ENCODE assay signal across 22 cellular contexts in the genomic region with DNA sequence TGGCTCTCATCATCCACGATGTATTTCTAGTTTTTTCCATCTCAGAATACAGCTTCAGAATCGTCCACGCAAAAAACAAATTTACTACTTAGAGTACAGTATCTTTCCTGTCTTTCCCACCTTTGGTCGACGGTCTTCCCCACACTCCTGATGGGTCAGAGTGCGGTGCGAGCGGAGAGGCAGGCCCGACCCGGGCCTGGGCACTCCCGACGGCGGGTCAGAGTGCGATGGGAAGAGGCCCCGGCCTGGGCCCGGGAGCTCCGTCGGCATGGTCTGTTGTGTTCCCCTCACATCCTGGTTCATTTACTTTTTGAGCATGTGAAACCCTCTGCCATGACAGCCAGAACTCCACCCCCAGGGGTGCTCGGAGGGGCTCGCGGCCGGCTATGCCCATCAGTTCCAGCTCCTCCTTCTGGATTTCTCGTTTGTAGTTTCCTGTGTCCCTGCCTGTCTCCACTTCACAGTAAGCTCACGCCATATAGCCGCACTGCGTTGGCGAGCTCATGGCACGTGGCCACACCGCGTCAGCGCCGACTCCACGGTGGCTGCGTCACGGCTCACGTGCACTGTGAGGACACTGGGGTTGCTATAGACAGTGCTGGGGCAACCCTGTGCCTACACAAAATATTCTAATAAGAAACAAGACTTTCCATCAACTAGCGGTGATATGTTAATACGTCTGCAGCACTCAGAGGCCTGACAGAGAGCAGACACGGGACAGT. TPM values are rescaled to one million over a fixed set of nuclear protein-coding genes. Genes with fewer than 3 reads are reported as not detected.
"Had no signal": no experiment of that assay in that cellular context is flagged by ENCODE, and none has a peak within 500 bp of the region (broad histone marks: within the 10 kb centered on the region; RNA-seq: fewer than 3 reads in every experiment).

No MANE protein-coding gene starts in this region.

- H3K27ac ChIP-seq: body of pancreas, VCaP had no signal

- H3K4me3 ChIP-seq: body of pancreas, right atrium auricular region, smooth muscle cell, tibial artery had no signal

- H3K9me3 ChIP-seq: body of pancreas, right atrium auricular region, tibial artery had no signal

- DNase-seq: activated CD4-positive, alpha-beta memory T cell treated with anti-CD3 and anti-CD28 coated beads, Interleukin-2, amount 10 ng/mL, durations not matched to agents 7 days and 5 days; activated CD4-positive, alpha-beta T cell treated with anti-CD3 and anti-CD28 coated beads for 36 hours; activated CD8-positive, alpha-beta memory T cell treated with anti-CD3 and anti-CD28 coated beads, Interleukin-2, amount 50 U/mL, for 48 hours; activated naive CD4-positive, alpha-beta T cell treated with Interleukin-2 at 50 U/mL for 16 hours; amniotic stem cell; body of pancreas; endodermal cell; immature natural killer cell; left cardiac atrium; naive thymus-derived CD4-positive, alpha-beta T cell; tibial artery had no signal

- ATAC-seq: activated CD4-positive, alpha-beta T cell treated with anti-CD3 and anti-CD28 coated beads for 36 hours; body of pancreas; esophagus mucosa; left cardiac atrium; naive thymus-derived CD4-positive, alpha-beta T cell; stimulated activated effector memory CD8-positive, alpha-beta T cell treated with anti-CD3 and anti-CD28 coated beads, Interleukin-12 subunit alpha, Interleukin-12 subunit beta, amount 100 ng/mL, for 72 hours had no signal

- H3K27ac Mint-ChIP-seq: activated CD4-positive, alpha-beta memory T cell treated with anti-CD3 and anti-CD28 coated beads, Interleukin-2, amount 10 ng/mL, durations not matched to agents 7 days and 5 days; activated CD4-positive, alpha-beta T cell treated with anti-CD3 and anti-CD28 coated beads for 36 hours; activated T-helper 1 cell treated with anti-CD3 and anti-CD28 coated beads, Interleukin-12 subunit alpha, Interleukin-12 subunit beta, Interleukin-2, Interleukin-4 antibody, amounts not matched to agents 30 ng/mL and 10 ng/mL and 1 ng/mL, durations not matched to agents 14 hours and 24 hours and 36 hours; endodermal cell had no signal

- H3K4me3 Mint-ChIP-seq: activated CD4-positive, alpha-beta memory T cell treated with anti-CD3 and anti-CD28 coated beads, Interleukin-2, amount 10 ng/mL, durations not matched to agents 7 days and 5 days; activated CD4-positive, alpha-beta T cell treated with anti-CD3 and anti-CD28 coated beads for 36 hours; activated T-helper 1 cell treated with anti-CD3 and anti-CD28 coated beads, Interleukin-12 subunit alpha, Interleukin-12 subunit beta, Interleukin-2, Interleukin-4 antibody, amounts not matched to agents 30 ng/mL and 10 ng/mL and 1 ng/mL, durations not matched to agents 14 hours and 24 hours and 36 hours; endodermal cell; immature natural killer cell; naive thymus-derived CD4-positive, alpha-beta T cell; stimulated activated effector memory CD8-positive, alpha-beta T cell treated with anti-CD3 and anti-CD28 coated beads, Interleukin-12 subunit alpha, Interleukin-12 subunit beta, amount 100 ng/mL, for 72 hours had no signal

- H3K9me3 Mint-ChIP-seq: activated CD4-positive, alpha-beta memory T cell treated with anti-CD3 and anti-CD28 coated beads, Interleukin-2, amount 10 ng/mL, durations not matched to agents 7 days and 5 days; activated T-helper 1 cell treated with anti-CD3 and anti-CD28 coated beads, Interleukin-12 subunit alpha, Interleukin-12 subunit beta, Interleukin-2, Interleukin-4 antibody, amounts not matched to agents 30 ng/mL and 10 ng/mL and 1 ng/mL, durations not matched to agents 14 hours and 24 hours and 36 hours; endodermal cell; immature natural killer cell; stimulated activated effector memory CD8-positive, alpha-beta T cell treated with anti-CD3 and anti-CD28 coated beads, Interleukin-12 subunit alpha, Interleukin-12 subunit beta, amount 100 ng/mL, for 72 hours had no signal

- H3K27me3 Mint-ChIP-seq: activated CD4-positive, alpha-beta T cell treated with anti-CD3 and anti-CD28 coated beads for 36 hours had no signal

- H3K27me3 ChIP-seq: body of pancreas, right atrium auricular region, tibial artery had no signal

- H3K4me2 ChIP-seq: smooth muscle cell had no signal

RNA-seq across cellular contexts. Expression of a gene that starts 15.5 kb away (rescaled TPM):
- total RNA-seq: activated CD4-positive, alpha-beta memory T cell treated with anti-CD3 and anti-CD28 coated beads, Interleukin-2, amount 10 ng/mL, durations not matched to agents 7 days and 5 days; activated CD4-positive, alpha-beta T cell treated with anti-CD3 and anti-CD28 coated beads for 36 hours; activated T-helper 1 cell treated with anti-CD3 and anti-CD28 coated beads, Interleukin-12 subunit alpha, Interleukin-12 subunit beta, Interleukin-2, Interleukin-4 antibody, amounts not matched to agents 30 ng/mL and 10 ng/mL and 1 ng/mL, durations not matched to agents 14 hours and 24 hours and 36 hours; body of pancreas; cerebellum; dermis microvascular lymphatic vessel endothelial cell; endodermal cell; glomerular endothelial cell; left cardiac atrium; lung microvascular endothelial cell; mononuclear cell; naive thymus-derived CD4-positive, alpha-beta T cell; right atrium auricular region; smooth muscle cell had no signal
- polyA plus RNA-seq: immature natural killer cell; naive thymus-derived CD4-positive, alpha-beta T cell; smooth muscle cell had no signal
